Comparison of ENCODE assay signal across 1 cellular context in the genomic region with DNA sequence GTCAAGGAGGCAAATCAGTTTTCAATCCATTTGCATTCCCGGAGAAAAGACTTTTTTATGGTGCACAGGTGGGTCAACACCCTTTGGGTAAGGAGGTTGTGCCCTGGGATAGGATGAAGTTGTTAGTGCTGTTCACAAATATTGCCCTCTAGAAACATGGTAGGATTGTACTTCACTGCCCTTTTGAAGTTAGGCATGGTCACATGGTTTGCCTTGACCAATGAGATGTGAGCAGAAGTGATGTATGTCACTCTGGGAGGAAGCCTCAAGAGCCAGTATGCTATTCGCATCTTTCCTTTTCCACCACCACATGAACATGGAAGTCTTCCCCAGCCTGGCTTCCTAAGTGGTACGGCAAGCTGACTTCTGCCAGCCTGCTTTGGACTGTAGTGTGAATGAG.
TF ChIP-seq lines count a peak whose summit lies in the region.

No MANE protein-coding gene starts in this region.

TF ChIP-seq in GM23338, 12 proteins besides CTCF, POLR2A, EP300 and RAD21 (continued from another document):
- TF ChIP-seq, protein P1, sequence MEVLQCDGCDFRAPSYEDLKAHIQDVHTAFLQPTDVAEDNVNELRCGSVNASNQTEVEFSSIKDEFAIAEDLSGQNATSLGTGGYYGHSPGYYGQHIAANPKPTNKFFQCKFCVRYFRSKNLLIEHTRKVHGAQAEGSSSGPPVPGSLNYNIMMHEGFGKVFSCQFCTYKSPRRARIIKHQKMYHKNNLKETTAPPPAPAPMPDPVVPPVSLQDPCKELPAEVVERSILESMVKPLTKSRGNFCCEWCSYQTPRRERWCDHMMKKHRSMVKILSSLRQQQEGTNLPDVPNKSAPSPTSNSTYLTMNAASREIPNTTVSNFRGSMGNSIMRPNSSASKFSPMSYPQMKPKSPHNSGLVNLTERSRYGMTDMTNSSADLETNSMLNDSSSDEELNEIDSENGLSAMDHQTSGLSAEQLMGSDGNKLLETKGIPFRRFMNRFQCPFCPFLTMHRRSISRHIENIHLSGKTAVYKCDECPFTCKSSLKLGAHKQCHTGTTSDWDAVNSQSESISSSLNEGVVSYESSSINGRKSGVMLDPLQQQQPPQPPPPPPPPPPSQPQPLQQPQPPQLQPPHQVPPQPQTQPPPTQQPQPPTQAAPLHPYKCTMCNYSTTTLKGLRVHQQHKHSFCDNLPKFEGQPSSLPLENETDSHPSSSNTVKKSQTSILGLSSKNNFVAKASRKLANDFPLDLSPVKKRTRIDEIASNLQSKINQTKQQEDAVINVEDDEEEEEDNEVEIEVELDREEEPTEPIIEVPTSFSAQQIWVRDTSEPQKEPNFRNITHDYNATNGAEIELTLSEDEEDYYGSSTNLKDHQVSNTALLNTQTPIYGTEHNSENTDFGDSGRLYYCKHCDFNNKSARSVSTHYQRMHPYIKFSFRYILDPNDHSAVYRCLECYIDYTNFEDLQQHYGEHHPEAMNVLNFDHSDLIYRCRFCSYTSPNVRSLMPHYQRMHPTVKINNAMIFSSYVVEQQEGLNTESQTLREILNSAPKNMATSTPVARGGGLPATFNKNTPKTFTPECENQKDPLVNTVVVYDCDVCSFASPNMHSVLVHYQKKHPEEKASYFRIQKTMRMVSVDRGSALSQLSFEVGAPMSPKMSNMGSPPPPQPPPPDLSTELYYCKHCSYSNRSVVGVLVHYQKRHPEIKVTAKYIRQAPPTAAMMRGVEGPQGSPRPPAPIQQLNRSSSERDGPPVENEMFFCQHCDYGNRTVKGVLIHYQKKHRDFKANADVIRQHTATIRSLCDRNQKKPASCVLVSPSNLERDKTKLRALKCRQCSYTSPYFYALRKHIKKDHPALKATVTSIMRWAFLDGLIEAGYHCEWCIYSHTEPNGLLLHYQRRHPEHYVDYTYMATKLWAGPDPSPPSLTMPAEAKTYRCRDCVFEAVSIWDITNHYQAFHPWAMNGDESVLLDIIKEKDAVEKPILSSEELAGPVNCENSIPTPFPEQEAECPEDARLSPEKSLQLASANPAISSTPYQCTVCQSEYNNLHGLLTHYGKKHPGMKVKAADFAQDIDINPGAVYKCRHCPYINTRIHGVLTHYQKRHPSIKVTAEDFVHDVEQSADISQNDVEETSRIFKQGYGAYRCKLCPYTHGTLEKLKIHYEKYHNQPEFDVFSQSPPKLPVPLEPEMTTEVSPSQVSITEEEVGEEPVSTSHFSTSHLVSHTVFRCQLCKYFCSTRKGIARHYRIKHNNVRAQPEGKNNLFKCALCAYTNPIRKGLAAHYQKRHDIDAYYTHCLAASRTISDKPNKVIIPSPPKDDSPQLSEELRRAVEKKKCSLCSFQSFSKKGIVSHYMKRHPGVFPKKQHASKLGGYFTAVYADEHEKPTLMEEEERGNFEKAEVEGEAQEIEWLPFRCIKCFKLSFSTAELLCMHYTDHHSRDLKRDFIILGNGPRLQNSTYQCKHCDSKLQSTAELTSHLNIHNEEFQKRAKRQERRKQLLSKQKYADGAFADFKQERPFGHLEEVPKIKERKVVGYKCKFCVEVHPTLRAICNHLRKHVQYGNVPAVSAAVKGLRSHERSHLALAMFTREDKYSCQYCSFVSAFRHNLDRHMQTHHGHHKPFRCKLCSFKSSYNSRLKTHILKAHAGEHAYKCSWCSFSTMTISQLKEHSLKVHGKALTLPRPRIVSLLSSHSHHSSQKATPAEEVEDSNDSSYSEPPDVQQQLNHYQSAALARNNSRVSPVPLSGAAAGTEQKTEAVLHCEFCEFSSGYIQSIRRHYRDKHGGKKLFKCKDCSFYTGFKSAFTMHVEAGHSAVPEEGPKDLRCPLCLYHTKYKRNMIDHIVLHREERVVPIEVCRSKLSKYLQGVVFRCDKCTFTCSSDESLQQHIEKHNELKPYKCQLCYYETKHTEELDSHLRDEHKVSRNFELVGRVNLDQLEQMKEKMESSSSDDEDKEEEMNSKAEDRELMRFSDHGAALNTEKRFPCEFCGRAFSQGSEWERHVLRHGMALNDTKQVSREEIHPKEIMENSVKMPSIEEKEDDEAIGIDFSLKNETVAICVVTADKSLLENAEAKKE (CRISPR knock-in tag; IDR thresholded peaks at IDR 0.05), result no peak
- TF ChIP-seq, protein P2, sequence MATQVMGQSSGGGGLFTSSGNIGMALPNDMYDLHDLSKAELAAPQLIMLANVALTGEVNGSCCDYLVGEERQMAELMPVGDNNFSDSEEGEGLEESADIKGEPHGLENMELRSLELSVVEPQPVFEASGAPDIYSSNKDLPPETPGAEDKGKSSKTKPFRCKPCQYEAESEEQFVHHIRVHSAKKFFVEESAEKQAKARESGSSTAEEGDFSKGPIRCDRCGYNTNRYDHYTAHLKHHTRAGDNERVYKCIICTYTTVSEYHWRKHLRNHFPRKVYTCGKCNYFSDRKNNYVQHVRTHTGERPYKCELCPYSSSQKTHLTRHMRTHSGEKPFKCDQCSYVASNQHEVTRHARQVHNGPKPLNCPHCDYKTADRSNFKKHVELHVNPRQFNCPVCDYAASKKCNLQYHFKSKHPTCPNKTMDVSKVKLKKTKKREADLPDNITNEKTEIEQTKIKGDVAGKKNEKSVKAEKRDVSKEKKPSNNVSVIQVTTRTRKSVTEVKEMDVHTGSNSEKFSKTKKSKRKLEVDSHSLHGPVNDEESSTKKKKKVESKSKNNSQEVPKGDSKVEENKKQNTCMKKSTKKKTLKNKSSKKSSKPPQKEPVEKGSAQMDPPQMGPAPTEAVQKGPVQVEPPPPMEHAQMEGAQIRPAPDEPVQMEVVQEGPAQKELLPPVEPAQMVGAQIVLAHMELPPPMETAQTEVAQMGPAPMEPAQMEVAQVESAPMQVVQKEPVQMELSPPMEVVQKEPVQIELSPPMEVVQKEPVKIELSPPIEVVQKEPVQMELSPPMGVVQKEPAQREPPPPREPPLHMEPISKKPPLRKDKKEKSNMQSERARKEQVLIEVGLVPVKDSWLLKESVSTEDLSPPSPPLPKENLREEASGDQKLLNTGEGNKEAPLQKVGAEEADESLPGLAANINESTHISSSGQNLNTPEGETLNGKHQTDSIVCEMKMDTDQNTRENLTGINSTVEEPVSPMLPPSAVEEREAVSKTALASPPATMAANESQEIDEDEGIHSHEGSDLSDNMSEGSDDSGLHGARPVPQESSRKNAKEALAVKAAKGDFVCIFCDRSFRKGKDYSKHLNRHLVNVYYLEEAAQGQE (IDR thresholded peaks at IDR 0.05; ENCODE audit: unreplicated experiment), result no peak
- TF ChIP-seq EZH2phosphoT487 (IDR thresholded peaks at IDR 0.05; ENCODE audit: unreplicated experiment) (no peak), ZNF331 (CRISPR knock-in tag; IDR thresholded peaks at IDR 0.05; ENCODE audit: low read depth) (no peak)
